Comparison of ENCODE assay signal across 35 cellular contexts in genomic region chr7:105862770-105863169, GRCh38.
"Had no signal": no experiment of that assay in that cellular context is flagged by ENCODE, and none has a peak within 500 bp of the region (broad histone marks: within the 10 kb centered on the region; RNA-seq: fewer than 3 reads in every experiment).

No MANE protein-coding gene starts in this region.

- H3K27ac ChIP-seq: adrenal gland, body of pancreas, brain microvascular endothelial cell, breast epithelium, WERI-Rb-1 had no signal

- H3K4me3 Mint-ChIP-seq: activated B cell treated with CpG ODN at 0.5 μM for 24 hours; activated CD4-positive, alpha-beta memory T cell treated with anti-CD3 and anti-CD28 coated beads for 36 hours; activated CD4-positive, alpha-beta T cell treated with anti-CD3 and anti-CD28 coated beads, Interleukin-2, amount 10 ng/mL, durations not matched to agents 24 days and 14 days; activated CD8-positive, alpha-beta T cell treated with anti-CD3 and anti-CD28 coated beads for 36 hours; activated naive CD4-positive, alpha-beta T cell treated with anti-CD3 and anti-CD28 coated beads for 36 hours; activated naive CD8-positive, alpha-beta T cell treated with anti-CD3 and anti-CD28 coated beads for 36 hours; activated T-cell treated with anti-CD3 and anti-CD28 coated beads, Interleukin-2, amount 50 U/mL, for 4 hours; activated T-cell treated with anti-CD3 and anti-CD28 coated beads, Interleukin-2, amount 50 U/mL, for 72 hours; activated T-helper 1 cell treated with anti-CD3 and anti-CD28 coated beads, Interleukin-12 subunit alpha, Interleukin-12 subunit beta, Interleukin-2, Interleukin-4 antibody, amounts not matched to agents 30 ng/mL and 10 ng/mL and 1 ng/mL, durations not matched to agents 14 hours and 24 hours and 36 hours; activated T-helper 17 cell treated with anti-CD3 and anti-CD28 coated beads, Interleukin-2, amount 50 U/mL, for 72 hours; T-helper 1 cell treated with Interleukin-12 subunit alpha and Interleukin-12 subunit beta and Interleukin-4 antibody, amounts not matched to agents 30 μg/mL and 1 μg/mL, for 36 hours; T-helper 2 cell treated with Interferon-gamma antibody and Interleukin-4, amounts not matched to agents 5 μg/mL and 100 μg/mL, for 36 hours had no signal

- ATAC-seq: activated CD8-positive, alpha-beta T cell treated with anti-CD3 and anti-CD28 coated beads for 36 hours; activated naive CD4-positive, alpha-beta T cell treated with anti-CD3 and anti-CD28 coated beads, Interleukin-2, amount 50 U/mL, for 72 hours; activated T-cell treated with anti-CD3 and anti-CD28 coated beads, Interleukin-2, amount 50 U/mL, for 4 hours; activated T-cell treated with anti-CD3 and anti-CD28 coated beads, Interleukin-2, amount 50 U/mL, for 72 hours; activated T-helper 17 cell treated with anti-CD3 and anti-CD28 coated beads, Interleukin-2, amount 50 U/mL, for 72 hours; body of pancreas had no signal

- H3K4me1 ChIP-seq: adrenal gland, body of pancreas, breast epithelium had no signal

- H3K9me3 ChIP-seq: adrenal gland, body of pancreas, breast epithelium had no signal

- H3K4me1 Mint-ChIP-seq: activated B cell treated with CpG ODN at 0.5 μM for 24 hours; activated T-helper 17 cell treated with anti-CD3 and anti-CD28 coated beads, Interleukin-2, amount 50 U/mL, for 72 hours had no signal

- H3K36me3 Mint-ChIP-seq: activated CD4-positive, alpha-beta memory T cell treated with anti-CD3 and anti-CD28 coated beads for 36 hours; activated naive CD4-positive, alpha-beta T cell treated with anti-CD3 and anti-CD28 coated beads, Interleukin-2, amount 50 U/mL, for 72 hours; activated naive CD8-positive, alpha-beta T cell treated with anti-CD3 and anti-CD28 coated beads for 36 hours had no signal

- H3K27me3 ChIP-seq: adrenal gland, body of pancreas, brain microvascular endothelial cell, breast epithelium had no signal

- H3K4me3 ChIP-seq: adrenal gland, body of pancreas, breast epithelium had no signal

- H3K27ac Mint-ChIP-seq: activated B cell treated with CpG ODN at 0.5 μM for 24 hours; activated CD4-positive, alpha-beta memory T cell treated with anti-CD3 and anti-CD28 coated beads for 36 hours; activated CD4-positive, alpha-beta T cell treated with anti-CD3 and anti-CD28 coated beads, Interleukin-2, amount 10 ng/mL, durations not matched to agents 24 days and 14 days; activated CD8-positive, alpha-beta T cell treated with anti-CD3 and anti-CD28 coated beads for 36 hours; activated naive CD4-positive, alpha-beta T cell treated with anti-CD3 and anti-CD28 coated beads for 36 hours; activated naive CD4-positive, alpha-beta T cell treated with anti-CD3 and anti-CD28 coated beads, Interleukin-2, amount 50 U/mL, for 72 hours; activated naive CD8-positive, alpha-beta T cell treated with anti-CD3 and anti-CD28 coated beads for 36 hours; activated T-cell treated with anti-CD3 and anti-CD28 coated beads, Interleukin-2, amount 50 U/mL, for 72 hours; activated T-helper 1 cell treated with anti-CD3 and anti-CD28 coated beads, Interleukin-12 subunit alpha, Interleukin-12 subunit beta, Interleukin-2, Interleukin-4 antibody, amounts not matched to agents 30 ng/mL and 10 ng/mL and 1 ng/mL, durations not matched to agents 14 hours and 24 hours and 36 hours; activated T-helper 17 cell treated with anti-CD3 and anti-CD28 coated beads, Interleukin-2, amount 50 U/mL, for 72 hours; T-helper 1 cell treated with Interleukin-12 subunit alpha and Interleukin-12 subunit beta and Interleukin-4 antibody, amounts not matched to agents 30 μg/mL and 1 μg/mL, for 36 hours; T-helper 2 cell treated with Interferon-gamma antibody and Interleukin-4, amounts not matched to agents 5 μg/mL and 100 μg/mL, for 36 hours had no signal

- H3K36me3 ChIP-seq: adrenal gland, brain microvascular endothelial cell, breast epithelium, WERI-Rb-1 had no signal

- DNase-seq: activated B cell treated with CpG ODN at 0.5 μM for 24 hours; activated CD4-positive, alpha-beta memory T cell treated with anti-CD3 and anti-CD28 coated beads for 36 hours; activated CD4-positive, alpha-beta T cell treated with anti-CD3 and anti-CD28 coated beads for 4 hours; activated CD4-positive, alpha-beta T cell treated with anti-CD3 and anti-CD28 coated beads, Interleukin-2, amount 10 ng/mL, durations not matched to agents 24 days and 14 days; activated CD4-positive, alpha-beta T cell treated with anti-CD3 and anti-CD28 coated beads, Interleukin-2, amount 50 U/mL, for 1 hour; activated CD4-positive, alpha-beta T cell treated with anti-CD3 and anti-CD28 coated beads, Interleukin-2, amount 50 U/mL, for 4 hours; activated CD4-positive, CD25-positive, alpha-beta regulatory T cell treated with anti-CD3 and anti-CD28 coated beads, Interleukin-2, amount 50 U/mL, for 72 hours; activated CD8-positive, alpha-beta memory T cell treated with anti-CD3 and anti-CD28 coated beads, Interleukin-2, amount 50 U/mL, for 4 hours; activated CD8-positive, alpha-beta T cell treated with anti-CD3 and anti-CD28 coated beads for 36 hours; activated effector memory CD4-positive, alpha-beta T cell treated with anti-CD3 and anti-CD28 coated beads, Interleukin-2, amount 50 U/mL, for 16 hours; activated gamma-delta T cell treated with Interleukin-2 at 50 U/mL for 16 hours; activated naive CD4-positive, alpha-beta T cell; activated naive CD4-positive, alpha-beta T cell treated with anti-CD3 and anti-CD28 coated beads for 36 hours; activated naive CD4-positive, alpha-beta T cell treated with anti-CD3 and anti-CD28 coated beads, Interleukin-2, amount 50 U/mL, for 16 hours; activated naive CD8-positive, alpha-beta T cell treated with anti-CD3 and anti-CD28 coated beads for 36 hours; activated T-cell treated with anti-CD3 and anti-CD28 coated beads for 4 hours; activated T-cell treated with anti-CD3 and anti-CD28 coated beads, Interleukin-2, amount 50 U/mL, for 1 hour; activated T-cell treated with anti-CD3 and anti-CD28 coated beads, Interleukin-2, amount 50 U/mL, for 4 hours; activated T-cell treated with anti-CD3 and anti-CD28 coated beads, Interleukin-2, amount 50 U/mL, for 72 hours; adrenal gland; amniotic stem cell; aorta; body of pancreas; brain microvascular endothelial cell; central memory CD4-positive, alpha-beta T cell; T-helper 1 cell; T-helper 2 cell; T-helper 9 cell; WERI-Rb-1 had no signal

- H3K9me3 Mint-ChIP-seq: activated B cell treated with CpG ODN at 0.5 μM for 24 hours; activated CD4-positive, alpha-beta memory T cell treated with anti-CD3 and anti-CD28 coated beads for 36 hours; activated CD4-positive, alpha-beta T cell treated with anti-CD3 and anti-CD28 coated beads, Interleukin-2, amount 10 ng/mL, durations not matched to agents 24 days and 14 days; activated CD8-positive, alpha-beta T cell treated with anti-CD3 and anti-CD28 coated beads for 36 hours; activated naive CD4-positive, alpha-beta T cell treated with anti-CD3 and anti-CD28 coated beads for 36 hours; activated naive CD4-positive, alpha-beta T cell treated with anti-CD3 and anti-CD28 coated beads, Interleukin-2, amount 50 U/mL, for 72 hours; activated naive CD8-positive, alpha-beta T cell treated with anti-CD3 and anti-CD28 coated beads for 36 hours; activated T-cell treated with anti-CD3 and anti-CD28 coated beads, Interleukin-2, amount 50 U/mL, for 4 hours; activated T-cell treated with anti-CD3 and anti-CD28 coated beads, Interleukin-2, amount 50 U/mL, for 72 hours; activated T-helper 1 cell treated with anti-CD3 and anti-CD28 coated beads, Interleukin-12 subunit alpha, Interleukin-12 subunit beta, Interleukin-2, Interleukin-4 antibody, amounts not matched to agents 30 ng/mL and 10 ng/mL and 1 ng/mL, durations not matched to agents 14 hours and 24 hours and 36 hours; activated T-helper 17 cell treated with anti-CD3 and anti-CD28 coated beads, Interleukin-2, amount 50 U/mL, for 72 hours; T-helper 1 cell treated with Interleukin-12 subunit alpha and Interleukin-12 subunit beta and Interleukin-4 antibody, amounts not matched to agents 30 μg/mL and 1 μg/mL, for 36 hours; T-helper 2 cell treated with Interferon-gamma antibody and Interleukin-4, amounts not matched to agents 5 μg/mL and 100 μg/mL, for 36 hours had no signal

- H3K27me3 Mint-ChIP-seq: activated B cell treated with CpG ODN at 0.5 μM for 24 hours; activated CD4-positive, alpha-beta memory T cell treated with anti-CD3 and anti-CD28 coated beads for 36 hours; activated CD8-positive, alpha-beta T cell treated with anti-CD3 and anti-CD28 coated beads for 36 hours; activated naive CD8-positive, alpha-beta T cell treated with anti-CD3 and anti-CD28 coated beads for 36 hours; activated T-helper 17 cell treated with anti-CD3 and anti-CD28 coated beads, Interleukin-2, amount 50 U/mL, for 72 hours had no signal
